Comparison of ENCODE assay signal across 6 cellular contexts in genomic region chr9:100372648-100373047, GRCh38.
"Had no signal": no experiment of that assay in that cellular context is flagged by ENCODE, and none has a peak within 500 bp of the region (broad histone marks: within the 10 kb centered on the region; RNA-seq: fewer than 3 reads in every experiment).

No MANE protein-coding gene starts in this region.

- H2AFZ ChIP-seq: GM23338 had no signal

- H3K27ac ChIP-seq: HL-60 had no signal

- H3K4me3 ChIP-seq: GM23338 had no signal

- H3K27me3 Mint-ChIP-seq: IgD-negative memory B cell had no signal

- DNase-seq: H9, HCEC 1CT, KBM-7 had no signal

- H3K27ac Mint-ChIP-seq: GM23338, H9, IgD-negative memory B cell had no signal

- H3K4me3 Mint-ChIP-seq: GM23338, H9, IgD-negative memory B cell had no signal

- H3K4me2 ChIP-seq: GM23338 had no signal

- ATAC-seq: GM23338 had no signal

- H3K4me1 Mint-ChIP-seq: GM23338, IgD-negative memory B cell had no signal
